In genomic region chr21:33688343-33688742, GRCh38 we compare ENCODE assay signal across 19 cellular contexts. TPM values are rescaled to one million over a fixed set of nuclear protein-coding genes. Genes with fewer than 3 reads are reported as not detected.
DNase-seq lines count a peak whose midpoint lies in the region; ATAC-seq, FAIRE-seq and TF ChIP-seq lines count a peak whose summit lies in the region.
"Had no signal": no experiment of that assay in that cellular context is flagged by ENCODE, and none has a peak within 500 bp of the region (broad histone marks: within the 10 kb centered on the region; RNA-seq: fewer than 3 reads in every experiment).

No MANE protein-coding gene starts in this region.

- BruUV-seq in Caco-2 (replicated peaks; lab: Mats Ljungman, UMichigan): no TSS peak

- H3K36me3 Mint-ChIP-seq in Caco-2 (ENCODE audit: insufficient read depth, unreplicated experiment): peaks cover 6% of the 10 kb centered on the region
- no peaks in the 10 kb centered on the region for H3K36me3 Mint-ChIP-seq in WTC11

- FAIRE-seq in frontal cortex (lab: Jason Lieb, UNC): no peak
- FAIRE-seq: GM12891, GM19239 had no signal

- intact Hi-C loops in Caco-2 (cut with micrococcal nuclease; ENCODE audit: unreplicated experiment) (no loop called here), sciatic nerve (cut with DNase I) (no loop called here)

- no peaks in the 10 kb centered on the region for H3K36me3 ChIP-seq in Caco-2 (ENCODE audit: control insufficient read depth, insufficient read depth, low read length)
- H3K36me3 ChIP-seq: SJCRH30 had no signal

- H3K4me3 ChIP-seq in Caco-2 (ENCODE audit: low read depth, low read length) (no peak overlapping the region), fibroblast of mammary gland (ENCODE audit: control insufficient read depth, low read depth, low read length) (no peak overlapping the region)
- H3K4me3 ChIP-seq: BLaER1 treated with 17β-estradiol and CSF1 and Interleukin-3, amounts not matched to agents 10 nM and 100 nM; SJCRH30 had no signal

- H3K27me3 Mint-ChIP-seq in Caco-2 (ENCODE audit: insufficient read depth, unreplicated experiment) (no peaks in the 10 kb centered on the region), WTC11 (ENCODE audit: low read depth) (no peaks in the 10 kb centered on the region)

- TF ChIP-seq CTCF in Caco-2 (IDR thresholded peaks at IDR 0.05; ENCODE audit: insufficient read depth in 1 of 2, low read depth in 1 of 2, low read length in 1 of 2, severe bottlenecking in 1 of 2, unreplicated experiment in 1 of 2) (no peak), WTC11 (IDR thresholded peaks at IDR 0.05) (no peak), fibroblast of mammary gland (conservative IDR thresholded peaks at IDR 0.05; ENCODE audit: control insufficient read depth, insufficient read depth, low read depth, low read length) (no peak)

- H3K4me1 Mint-ChIP-seq in Caco-2 (ENCODE audit: low read depth, unreplicated experiment): peaks cover 62% of the 10 kb centered on the region
- H3K4me1 Mint-ChIP-seq in WTC11: peaks cover 80% of the 10 kb centered on the region

- POLR2A ChIA-PET in Caco-2 (lab: Charles Lee): no interaction called here
- POLR2A ChIA-PET in WTC11 (lab: Charles Lee): no interaction called here

- ATAC-seq in WTC11 (no peak), sciatic nerve (peak; percentile 51)

- DNase-seq in Caco-2 (no peak), WTC11 (ENCODE audit: low spot score) (no peak), fibroblast of mammary gland (ENCODE audit: low read depth) (peak; percentile 79), sciatic nerve (ENCODE audit: low spot score) (no peak), C1 segment of cervical spinal cord (lab: John Stamatoyannopoulos, UW) (no peak), frontal cortex (ENCODE audit: low spot score in 2 of 2) (no peak), EL (no peak), DMS79 treated with DMSO at 0.1 percent for 48 hours (lab: John Stamatoyannopoulos, UW) (no peak)
- DNase-seq: DMS153; GOT3; KBM-7; NCI-H1694 treated with DMSO at 0.1 percent for 48 hours; NCI-H69; NK-92 treated with Interleukin-12 subunit alpha and Interleukin-12 subunit beta, amount 100 ng/mL, for 24 hours; RPMI8226; SJCRH30 had no signal

- peaks cover 59% of the 10 kb centered on the region for H3K4me1 ChIP-seq in Caco-2

- H3K4me3 Mint-ChIP-seq in Caco-2 (ENCODE audit: unreplicated experiment): peak overlapping the region; percentile 42
- no peak overlapping the region for H3K4me3 Mint-ChIP-seq in WTC11

- H3K27ac Mint-ChIP-seq in Caco-2 (ENCODE audit: unreplicated experiment): peak overlapping the region; percentile 81
- peak overlapping the region; percentile 83 for H3K27ac Mint-ChIP-seq in WTC11

- no peaks in the 10 kb centered on the region for H3K9me3 ChIP-seq in Caco-2
- H3K9me3 ChIP-seq: BLaER1 treated with 17β-estradiol and CSF1 and Interleukin-3, amounts not matched to agents 10 nM and 100 nM; SJCRH30 had no signal

- no peaks in the 10 kb centered on the region for H3K27me3 ChIP-seq in Caco-2 (replicated peaks; ENCODE audit: control insufficient read depth, insufficient read depth, low read length)
- H3K27me3 ChIP-seq: BLaER1 treated with 17β-estradiol and CSF1 and Interleukin-3, amounts not matched to agents 10 nM and 100 nM; SJCRH30 had no signal

- CTCF ChIA-PET in Caco-2 (lab: Charles Lee): no interaction called here
- CTCF ChIA-PET in WTC11 (lab: Charles Lee): no interaction called here

- no peaks in the 10 kb centered on the region for H3K9me3 Mint-ChIP-seq in Caco-2 (ENCODE audit: unreplicated experiment)
- no peaks in the 10 kb centered on the region for H3K9me3 Mint-ChIP-seq in WTC11

TF ChIP-seq in WTC11, 78 proteins besides CTCF, POLR2A, EP300 and RAD21:
- TF ChIP-seq ERG (CRISPR knock-in tag; IDR thresholded peaks at IDR 0.05) (no peak), SP1 (CRISPR knock-in tag; conservative IDR thresholded peaks at IDR 0.05) (no peak), HMGA2 (CRISPR knock-in tag; IDR thresholded peaks at IDR 0.05) (no peak)
TF ChIP-seq in WTC11: peak in this region for 0.

RNA-seq across cellular contexts. Expression of gene ITSN1, which starts 46.0 kb away (rescaled TPM):
- total RNA-seq in Caco-2 (2022) (88.5 and 98.4 TPM in 2 replicates), WTC11 (2021) (66.0 to 79.4 TPM (median 69.6 TPM) in 3 replicates), sciatic nerve (88.8 TPM), frontal cortex (73.8 TPM)

RNA-seq across cellular contexts. Expression of gene CRYZL1, which starts 46.8 kb away (rescaled TPM):
- total RNA-seq in Caco-2 (2022): 26.6 and 29.1 TPM in 2 replicates
- 21.9 to 31.8 TPM (median 24.7 TPM) in 3 replicates for total RNA-seq in WTC11 (2021)
- total RNA-seq in sciatic nerve: 59.2 TPM
- total RNA-seq in frontal cortex: 68.9 TPM
